21 cellular contexts compared by ENCODE assay signal in genomic region chr4:72538006-72538405, GRCh38.
A peak's percentile ranks its signal among the peaks of the same experiment; 100 is the strongest.
DNase-seq lines count a peak whose midpoint lies in the region.
"Had no signal": no experiment of that assay in that cellular context is flagged by ENCODE, and none has a peak within 500 bp of the region (broad histone marks: within the 10 kb centered on the region; RNA-seq: fewer than 3 reads in every experiment).

No MANE protein-coding gene starts in this region.

- no peak overlapping the region for H3K4me3 Mint-ChIP-seq in activated naive CD4-positive, alpha-beta T cell treated with anti-CD3 and anti-CD28 coated beads, Interleukin-2, amount 50 U/mL, for 24 hours
- no peak overlapping the region for H3K4me3 Mint-ChIP-seq in activated naive CD4-positive, alpha-beta T cell treated with anti-CD3 and anti-CD28 coated beads, Interleukin-2, amount 10 ng/mL, durations not matched to agents 7 days and 5 days
- H3K4me3 Mint-ChIP-seq: CD14-positive monocyte; CD8-positive, alpha-beta memory T cell had no signal

- peak overlapping the region; percentile 32 for H3K27ac Mint-ChIP-seq in activated naive CD4-positive, alpha-beta T cell treated with anti-CD3 and anti-CD28 coated beads, Interleukin-2, amount 50 U/mL, for 24 hours
- no peak overlapping the region for H3K27ac Mint-ChIP-seq in activated naive CD4-positive, alpha-beta T cell treated with anti-CD3 and anti-CD28 coated beads, Interleukin-2, amount 10 ng/mL, durations not matched to agents 7 days and 5 days
- H3K27ac Mint-ChIP-seq: CD14-positive monocyte; CD4-positive, alpha-beta memory T cell; CD4-positive, CD25-positive, alpha-beta regulatory T cell; CD8-positive, alpha-beta memory T cell had no signal

- H3K4me1 Mint-ChIP-seq in activated naive CD4-positive, alpha-beta T cell treated with anti-CD3 and anti-CD28 coated beads, Interleukin-2, amount 50 U/mL, for 24 hours: no peaks in the 10 kb centered on the region
- no peaks in the 10 kb centered on the region for H3K4me1 Mint-ChIP-seq in activated naive CD4-positive, alpha-beta T cell treated with anti-CD3 and anti-CD28 coated beads, Interleukin-2, amount 10 ng/mL, durations not matched to agents 7 days and 5 days
- H3K4me1 Mint-ChIP-seq: CD14-positive monocyte; CD4-positive, alpha-beta memory T cell; CD4-positive, CD25-positive, alpha-beta regulatory T cell; CD8-positive, alpha-beta memory T cell had no signal

- H3K9me3 Mint-ChIP-seq in activated naive CD4-positive, alpha-beta T cell treated with anti-CD3 and anti-CD28 coated beads, Interleukin-2, amount 50 U/mL, for 24 hours: peaks cover 15% of the 10 kb centered on the region
- H3K9me3 Mint-ChIP-seq in activated naive CD4-positive, alpha-beta T cell treated with anti-CD3 and anti-CD28 coated beads, Interleukin-2, amount 10 ng/mL, durations not matched to agents 7 days and 5 days: no peaks in the 10 kb centered on the region

- no peak for DNase-seq in activated naive CD4-positive, alpha-beta T cell treated with anti-CD3 and anti-CD28 coated beads, Interleukin-2, amount 10 ng/mL, durations not matched to agents 7 days and 5 days
- DNase-seq in OCI-M1 (lab: John Stamatoyannopoulos, UW) (peak; percentile 28), NCI-H2171 treated with DMSO at 0.1 percent for 48 hours (lab: John Stamatoyannopoulos, UW) (no peak)
- no peak for DNase-seq in activated CD8-positive, alpha-beta memory T cell treated with anti-CD3 and anti-CD28 coated beads for 24 hours
- DNase-seq: 8988T; ACHN; BE2C; C1 segment of cervical spinal cord; CD4-positive, alpha-beta memory T cell; CD4-positive, CD25-positive, alpha-beta regulatory T cell; CD8-positive, alpha-beta memory T cell; COR-L47; DMS 273 treated with DMSO at 0.1 percent for 48 hours; DMS153; DMS53; DMS79; DND-41; EL; GDM1 had no signal

- CTCF ChIA-PET in activated naive CD4-positive, alpha-beta T cell treated with anti-CD3 and anti-CD28 coated beads, Interleukin-2, amount 10 ng/mL, durations not matched to agents 7 days and 5 days (lab: Charles Lee): no interaction called here

- H3K27me3 Mint-ChIP-seq in activated naive CD4-positive, alpha-beta T cell treated with anti-CD3 and anti-CD28 coated beads, Interleukin-2, amount 50 U/mL, for 24 hours: no peaks in the 10 kb centered on the region
- no peaks in the 10 kb centered on the region for H3K27me3 Mint-ChIP-seq in activated naive CD4-positive, alpha-beta T cell treated with anti-CD3 and anti-CD28 coated beads, Interleukin-2, amount 10 ng/mL, durations not matched to agents 7 days and 5 days
- H3K27me3 Mint-ChIP-seq: CD4-positive, alpha-beta memory T cell; CD4-positive, CD25-positive, alpha-beta regulatory T cell; CD8-positive, alpha-beta memory T cell had no signal

- H3K36me3 Mint-ChIP-seq in activated naive CD4-positive, alpha-beta T cell treated with anti-CD3 and anti-CD28 coated beads, Interleukin-2, amount 50 U/mL, for 24 hours: no peaks in the 10 kb centered on the region
- H3K36me3 Mint-ChIP-seq in activated naive CD4-positive, alpha-beta T cell treated with anti-CD3 and anti-CD28 coated beads, Interleukin-2, amount 10 ng/mL, durations not matched to agents 7 days and 5 days: no peaks in the 10 kb centered on the region
- H3K36me3 Mint-ChIP-seq: CD14-positive monocyte; CD4-positive, alpha-beta memory T cell; CD4-positive, CD25-positive, alpha-beta regulatory T cell; CD8-positive, alpha-beta memory T cell had no signal
